In the genomic region with DNA sequence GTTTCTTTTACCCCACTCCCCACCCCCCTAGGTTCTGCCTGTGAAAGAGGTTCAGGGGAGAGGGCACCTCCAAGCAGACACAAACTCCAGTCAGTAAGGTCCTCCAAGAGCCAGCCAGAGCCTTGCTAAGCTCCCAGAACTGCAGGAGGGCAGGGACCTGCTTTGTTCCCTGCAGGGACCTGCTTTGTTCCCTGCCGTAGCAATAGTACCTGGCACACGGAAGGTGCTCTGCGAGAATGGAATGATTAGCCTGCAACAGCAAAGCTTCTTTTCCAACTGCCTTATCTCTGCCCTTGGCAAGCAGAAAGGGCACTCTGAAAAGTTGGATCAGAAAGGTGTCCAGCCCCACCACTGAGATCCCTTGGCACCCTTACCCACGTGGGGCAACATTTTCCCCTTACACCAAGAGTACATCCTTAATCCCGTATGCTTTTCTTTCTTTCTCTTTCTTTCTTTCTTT, we compare ENCODE assay signal across 14 cellular contexts. TPM values are rescaled to one million over a fixed set of nuclear protein-coding genes. Genes with fewer than 3 reads are reported as not detected.
A peak's percentile ranks its signal among the peaks of the same experiment; 100 is the strongest.
DNase-seq lines count a peak whose midpoint lies in the region; ATAC-seq and TF ChIP-seq lines count a peak whose summit lies in the region.
"Had no signal": no experiment of that assay in that cellular context is flagged by ENCODE, and none has a peak within 500 bp of the region (broad histone marks: within the 10 kb centered on the region; RNA-seq: fewer than 3 reads in every experiment).

No MANE protein-coding gene starts in this region.

- H3K27me3 ChIP-seq in SK-N-SH (ENCODE audit: insufficient read depth) (no peaks in the 10 kb centered on the region), iPS-18a (ENCODE audit: control insufficient read depth, insufficient read depth, low read length) (peaks cover 50% of the 10 kb centered on the region), stomach (peaks cover 0 to 45% (median 15%) of the 10 kb centered on the region in 3 donors), vagina (no peaks in the 10 kb centered on the region)

- no peak overlapping the region for H3K27ac ChIP-seq in SK-N-SH (ENCODE audit: low read depth in 2 of 2, low read length in 1 of 2)
- no peak overlapping the region for H3K27ac ChIP-seq in iPS-18a (ENCODE audit: low read length)
- H3K27ac ChIP-seq in stomach = peak overlapping the region in 4 of 5 donors; percentile 24 to 60 (median 46)
- no peak overlapping the region for H3K27ac ChIP-seq in vagina

- TF ChIP-seq EP300 in SK-N-SH (IDR thresholded peaks at IDR 0.05; ENCODE audit: borderline replicate concordance in 1 of 2, low read depth in 1 of 2, low read length in 1 of 2) = no peak
- no peak for TF ChIP-seq EP300 in stomach (IDR thresholded peaks at IDR 0.05)

- no peaks in the 10 kb centered on the region for H3K9me3 ChIP-seq in SK-N-SH
- H3K9me3 ChIP-seq in iPS-18a (ENCODE audit: control insufficient read depth, low read depth, low read length) = no peaks in the 10 kb centered on the region
- no peaks in the 10 kb centered on the region for H3K9me3 ChIP-seq in stomach
- H3K9me3 ChIP-seq in vagina = no peaks in the 10 kb centered on the region

- no peak for TF ChIP-seq CTCF in SK-N-SH (IDR thresholded peaks at IDR 0.05)
- TF ChIP-seq CTCF in stomach (IDR thresholded peaks at IDR 0.05) = no peak
- TF ChIP-seq CTCF in vagina (IDR thresholded peaks at IDR 0.05) = no peak

- no peaks in the 10 kb centered on the region for H3K79me2 ChIP-seq in SK-N-SH (ENCODE audit: insufficient read depth)

- H3K4me1 ChIP-seq in SK-N-SH (ENCODE audit: control insufficient read depth in 1 of 2, insufficient read depth in 2 of 2, low read depth in 1 of 2, low read length in 1 of 2) (peaks cover 6 to 10% of the 10 kb centered on the region in 2 experiments; a peak in 3 of 4 replicates), iPS-18a (ENCODE audit: control insufficient read depth, low read depth, low read length) (peaks cover 9% of the 10 kb centered on the region), stomach (peaks cover 17 to 26% (median 22%) of the 10 kb centered on the region in 4 donors), vagina (peaks cover 14% of the 10 kb centered on the region)

- no peaks in the 10 kb centered on the region for H4K20me1 ChIP-seq in SK-N-SH (ENCODE audit: insufficient read depth)

- intact Hi-C loops in stomach (cut with DNase I; ENCODE audit: low total_unique reads) = no loop called here
- intact Hi-C loops in vagina (cut with DNase I) = no loop called here

- CTCF ChIA-PET in SK-N-SH (lab: Yijun Ruan, JAX) = interaction anchor here (1.2 to 1.3 kb wide), 2 partner anchors 9 to 17 kb away, joined by 3 read pairs; no protein-coding TSS in a partner anchor
- CTCF ChIA-PET in HEK293T (lab: Yijun Ruan, JAX) = interaction anchor here (1.3 kb wide), 1 partner anchor 241 kb away, joined by 4 read pairs; no protein-coding TSS in a partner anchor

- H3K9ac ChIP-seq in SK-N-SH = no peak overlapping the region
- H3K9ac ChIP-seq in iPS-18a (ENCODE audit: low read length) = no peak overlapping the region

- H3F3A ChIP-seq in SK-N-SH (replicated peaks; ENCODE audit: insufficient read depth) = peaks cover 4% of the 10 kb centered on the region

- TF ChIP-seq RAD21 in SK-N-SH (IDR thresholded peaks at IDR 0.05; ENCODE audit: low read length) = no peak

- no peaks in the 10 kb centered on the region for H3K9me2 ChIP-seq in SK-N-SH

- ATAC-seq in SK-N-SH treated with all-trans-retinoic acid at 6 μM for 48 hours = no peak

- TF ChIP-seq POLR2A in stomach (IDR thresholded peaks at IDR 0.05) = no peak
- TF ChIP-seq POLR2A in vagina (IDR thresholded peaks at IDR 0.05) = no peak

- H3K4me3 ChIP-seq in SK-N-SH (ENCODE audit: low read depth in 2 of 2, low read length in 1 of 2) (no peak overlapping the region), iPS-18a (ENCODE audit: low read length) (peak overlapping the region; percentile 50), stomach (peak overlapping the region in 3 of 4 donors; percentile 64 to 78 (median 69)), vagina (no peak overlapping the region)

- no peak for DNase-seq in SK-N-SH
- peak; percentile 35 for DNase-seq in RPMI8226
- peak; percentile 69 for DNase-seq in stomach
- no peak for DNase-seq in vagina (ENCODE audit: extremely low spot score in 2 of 2)
- DNase-seq in NCI-H187 treated with DMSO at 0.1 percent for 48 hours (lab: John Stamatoyannopoulos, UW) = no peak
- no peak for DNase-seq in HEK293T (ENCODE audit: extremely low spot score)
- DNase-seq: activated CD4-positive, CD25-positive, alpha-beta regulatory T cell treated with anti-CD3 and anti-CD28 coated beads, Interleukin-2, amount 50 U/mL, for 72 hours; dorsolateral prefrontal cortex; foreskin fibroblast; NCI-H1105; nucleus accumbens; stimulated activated CD4-positive, alpha-beta T cell treated with anti-CD3 and anti-CD28 coated beads, Interleukin-15, amount 100 ng/mL, for 24 hours had no signal

- H3K4me2 ChIP-seq in SK-N-SH = 0 out of 2 replicates have a peak overlapping the region, but pooled peaks have one; percentile 80

- H2AFZ ChIP-seq in SK-N-SH (ENCODE audit: low read depth) = no peak overlapping the region

- no peaks in the 10 kb centered on the region for H3K36me3 ChIP-seq in SK-N-SH (replicated peaks in 1 of 2; ENCODE audit: control insufficient read depth in 1 of 2, insufficient read depth in 2 of 2, low read length in 1 of 2)
- no peaks in the 10 kb centered on the region for H3K36me3 ChIP-seq in iPS-18a (ENCODE audit: control insufficient read depth, low read depth, low read length)
- H3K36me3 ChIP-seq in stomach = no peaks in the 10 kb centered on the region
- no peaks in the 10 kb centered on the region for H3K36me3 ChIP-seq in vagina

- 76% methylated on average over 5 of the region's 5 CpGs for WGBS in SK-N-SH (ENCODE audit: low lambda C conversion rate)
- WGBS in stomach, 5 donors = 29 to 62% (median 32%) methylated on average over 5 of the region's 5 CpGs

- POLR2A ChIA-PET in SK-N-SH (lab: Yijun Ruan, JAX) = no interaction called here
- POLR2A ChIA-PET in HEK293T (lab: Yijun Ruan, JAX) = interaction anchor here (0.9 to 1.1 kb wide), 2 partner anchors 25 to 153 kb away, joined by 3 read pairs; partner anchors contain the start of gene RPLP1

TF ChIP-seq in SK-N-SH, 30 proteins besides CTCF, POLR2A, EP300 and RAD21 (continues in another document):
- TF ChIP-seq FOXM1 (IDR thresholded peaks at IDR 0.05; ENCODE audit: low read depth) (no peak), MAX (IDR thresholded peaks at IDR 0.05; ENCODE audit: low read depth) (no peak), YY1 (IDR thresholded peaks at IDR 0.05; ENCODE audit: low read depth) (no peak)

TF ChIP-seq in SK-N-SH treated with all-trans-retinoic acid at 6 μM for 48 hours, 23 proteins besides CTCF, POLR2A, EP300 and RAD21 (continues in another document):
- no peak for TF ChIP-seq ZNF565 (CRISPR knock-in tag; conservative IDR thresholded peaks at IDR 0.05; ENCODE audit: low read depth)
- no peak for TF ChIP-seq SNAI2 (CRISPR knock-in tag; IDR thresholded peaks at IDR 0.05)
- no peak for TF ChIP-seq CREB5 (CRISPR knock-in tag; IDR thresholded peaks at IDR 0.05; ENCODE audit: low read depth)
- TF ChIP-seq ESRRG (CRISPR knock-in tag; IDR thresholded peaks at IDR 0.05) = no peak
- TF ChIP-seq ISL1 (CRISPR knock-in tag; IDR thresholded peaks at IDR 0.05) = no peak
- no peak for TF ChIP-seq GLIS3 (CRISPR knock-in tag; IDR thresholded peaks at IDR 0.05)
- no peak for TF ChIP-seq ZNF8 (CRISPR knock-in tag; IDR thresholded peaks at IDR 0.05)

TF ChIP-seq in HEK293T, 16 proteins besides CTCF, POLR2A, EP300 and RAD21:
- TF ChIP-seq, protein P1, sequence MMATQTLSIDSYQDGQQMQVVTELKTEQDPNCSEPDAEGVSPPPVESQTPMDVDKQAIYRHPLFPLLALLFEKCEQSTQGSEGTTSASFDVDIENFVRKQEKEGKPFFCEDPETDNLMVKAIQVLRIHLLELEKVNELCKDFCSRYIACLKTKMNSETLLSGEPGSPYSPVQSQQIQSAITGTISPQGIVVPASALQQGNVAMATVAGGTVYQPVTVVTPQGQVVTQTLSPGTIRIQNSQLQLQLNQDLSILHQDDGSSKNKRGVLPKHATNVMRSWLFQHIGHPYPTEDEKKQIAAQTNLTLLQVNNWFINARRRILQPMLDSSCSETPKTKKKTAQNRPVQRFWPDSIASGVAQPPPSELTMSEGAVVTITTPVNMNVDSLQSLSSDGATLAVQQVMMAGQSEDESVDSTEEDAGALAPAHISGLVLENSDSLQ (IDR thresholded peaks at IDR 0.05) = no peak
- TF ChIP-seq BHLHE40 (IDR thresholded peaks at IDR 0.05; ENCODE audit: borderline replicate concordance) (no peak), L3MBTL2 (conservative IDR thresholded peaks at IDR 0.05) (no peak), ELF4 (IDR thresholded peaks at IDR 0.05) (no peak), TARDBP (IDR thresholded peaks at IDR 0.05) (no peak), SUZ12 (IDR thresholded peaks at IDR 0.05) (no peak)

RNA-seq across cellular contexts. Expression of gene PAQR5, which starts 1.4 kb away (rescaled TPM):
- 3.9 and 4.3 TPM in 2 replicates for polyA plus RNA-seq in SK-N-SH (2012; rRNA removed)
- 2.5 and 4.6 TPM in 2 replicates for polyA plus RNA-seq in SK-N-SH (2012; cell fraction: cytosol; rRNA removed)
- polyA plus RNA-seq in SK-N-SH (2012; cell fraction: nucleus; rRNA removed) = 2.5 and 3.8 TPM in 2 replicates
- total RNA-seq in stomach = 10 to 100 TPM in 3 of 5 donors, 1 to 10 TPM in 1, not detected in 1; 4.6 to 37.9 (median 14.3) TPM
- polyA plus RNA-seq in stomach = 1 to 10 TPM; 3.6 to 7.5 (median 4.4) TPM
- 9.1 TPM for total RNA-seq in vagina

Comparison
In these comparisons a context has a peak if more than half of its experiments do, and no peak if none do; other contexts are left out.
1. DNase-seq: peak in RPMI8226 (single experiment) and stomach (single experiment); none in SK-N-SH (single experiment), vagina (0 of 2), NCI-H187 treated with DMSO at 0.1 percent for 48 hours (single experiment) and HEK293T (single experiment).
2. H3K27ac ChIP-seq: peak in stomach (4 of 5); none in SK-N-SH (0 of 2), iPS-18a (single experiment) and vagina (single experiment).
3. H3K4me3 ChIP-seq: peak in iPS-18a (single experiment) and stomach (3 of 4); none in SK-N-SH (0 of 2) and vagina (0 of 2).